ENCODE assay signal across 1 cellular context in the genomic region with DNA sequence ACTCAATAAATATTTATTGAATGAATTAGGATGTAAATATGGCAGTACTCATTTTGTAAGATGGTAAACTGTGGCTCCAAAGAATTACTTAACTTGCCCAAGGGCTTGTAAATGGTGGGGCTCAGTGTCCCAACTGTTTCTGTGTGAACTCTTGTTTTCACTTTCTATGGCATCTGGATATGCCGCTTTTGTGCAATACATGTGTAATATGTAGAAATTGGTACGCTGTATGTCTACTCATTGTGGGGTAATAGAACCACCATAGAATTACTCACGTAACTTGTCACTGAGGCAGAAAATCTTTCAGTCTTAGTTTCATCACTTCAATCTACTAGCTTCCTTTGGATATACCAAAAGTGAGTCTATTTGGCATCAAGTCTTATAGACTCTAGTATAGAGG.
TF ChIP-seq lines count a peak whose summit lies in the region.

No MANE protein-coding gene starts in this region.

TF ChIP-seq in SK-N-SH treated with all-trans-retinoic acid at 6 μM for 48 hours, 23 proteins besides CTCF, POLR2A, EP300 and RAD21 (continued from another document):
- TF ChIP-seq, protein P1, sequence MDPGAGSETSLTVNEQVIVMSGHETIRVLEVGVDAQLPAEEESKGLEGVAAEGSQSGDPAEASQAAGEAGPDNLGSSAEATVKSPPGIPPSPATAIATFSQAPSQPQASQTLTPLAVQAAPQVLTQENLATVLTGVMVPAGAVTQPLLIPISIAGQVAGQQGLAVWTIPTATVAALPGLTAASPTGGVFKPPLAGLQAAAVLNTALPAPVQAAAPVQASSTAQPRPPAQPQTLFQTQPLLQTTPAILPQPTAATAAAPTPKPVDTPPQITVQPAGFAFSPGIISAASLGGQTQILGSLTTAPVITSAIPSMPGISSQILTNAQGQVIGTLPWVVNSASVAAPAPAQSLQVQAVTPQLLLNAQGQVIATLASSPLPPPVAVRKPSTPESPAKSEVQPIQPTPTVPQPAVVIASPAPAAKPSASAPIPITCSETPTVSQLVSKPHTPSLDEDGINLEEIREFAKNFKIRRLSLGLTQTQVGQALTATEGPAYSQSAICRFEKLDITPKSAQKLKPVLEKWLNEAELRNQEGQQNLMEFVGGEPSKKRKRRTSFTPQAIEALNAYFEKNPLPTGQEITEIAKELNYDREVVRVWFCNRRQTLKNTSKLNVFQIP (CRISPR knock-in tag; IDR thresholded peaks at IDR 0.05; ENCODE audit: borderline replicate concordance, low read depth): no peak
- TF ChIP-seq PPARA (CRISPR knock-in tag; IDR thresholded peaks at IDR 0.05; ENCODE audit: borderline replicate concordance): no peak
- no peak for TF ChIP-seq ZNF70 (CRISPR knock-in tag; IDR thresholded peaks at IDR 0.05)
- TF ChIP-seq ISL1 (CRISPR knock-in tag; IDR thresholded peaks at IDR 0.05): no peak
- TF ChIP-seq TCF4 (CRISPR knock-in tag; IDR thresholded peaks at IDR 0.05; ENCODE audit: borderline replicate concordance): no peak
- TF ChIP-seq BACH2 (CRISPR knock-in tag; IDR thresholded peaks at IDR 0.05; ENCODE audit: borderline replicate concordance): no peak
- TF ChIP-seq, protein P2, sequence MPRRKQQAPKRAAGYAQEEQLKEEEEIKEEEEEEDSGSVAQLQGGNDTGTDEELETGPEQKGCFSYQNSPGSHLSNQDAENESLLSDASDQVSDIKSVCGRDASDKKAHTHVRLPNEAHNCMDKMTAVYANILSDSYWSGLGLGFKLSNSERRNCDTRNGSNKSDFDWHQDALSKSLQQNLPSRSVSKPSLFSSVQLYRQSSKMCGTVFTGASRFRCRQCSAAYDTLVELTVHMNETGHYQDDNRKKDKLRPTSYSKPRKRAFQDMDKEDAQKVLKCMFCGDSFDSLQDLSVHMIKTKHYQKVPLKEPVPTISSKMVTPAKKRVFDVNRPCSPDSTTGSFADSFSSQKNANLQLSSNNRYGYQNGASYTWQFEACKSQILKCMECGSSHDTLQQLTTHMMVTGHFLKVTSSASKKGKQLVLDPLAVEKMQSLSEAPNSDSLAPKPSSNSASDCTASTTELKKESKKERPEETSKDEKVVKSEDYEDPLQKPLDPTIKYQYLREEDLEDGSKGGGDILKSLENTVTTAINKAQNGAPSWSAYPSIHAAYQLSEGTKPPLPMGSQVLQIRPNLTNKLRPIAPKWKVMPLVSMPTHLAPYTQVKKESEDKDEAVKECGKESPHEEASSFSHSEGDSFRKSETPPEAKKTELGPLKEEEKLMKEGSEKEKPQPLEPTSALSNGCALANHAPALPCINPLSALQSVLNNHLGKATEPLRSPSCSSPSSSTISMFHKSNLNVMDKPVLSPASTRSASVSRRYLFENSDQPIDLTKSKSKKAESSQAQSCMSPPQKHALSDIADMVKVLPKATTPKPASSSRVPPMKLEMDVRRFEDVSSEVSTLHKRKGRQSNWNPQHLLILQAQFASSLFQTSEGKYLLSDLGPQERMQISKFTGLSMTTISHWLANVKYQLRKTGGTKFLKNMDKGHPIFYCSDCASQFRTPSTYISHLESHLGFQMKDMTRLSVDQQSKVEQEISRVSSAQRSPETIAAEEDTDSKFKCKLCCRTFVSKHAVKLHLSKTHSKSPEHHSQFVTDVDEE (CRISPR knock-in tag; IDR thresholded peaks at IDR 0.05): no peak
- no peak for TF ChIP-seq CSDC2 (CRISPR knock-in tag; IDR thresholded peaks at IDR 0.05)
- TF ChIP-seq SNAI2 (CRISPR knock-in tag; IDR thresholded peaks at IDR 0.05): no peak
- TF ChIP-seq TOX (CRISPR knock-in tag; IDR thresholded peaks at IDR 0.05; ENCODE audit: borderline replicate concordance): no peak
- TF ChIP-seq ZFP30 (CRISPR knock-in tag; IDR thresholded peaks at IDR 0.05): no peak
- no peak for TF ChIP-seq OSR1 (CRISPR knock-in tag; IDR thresholded peaks at IDR 0.05)
- no peak for TF ChIP-seq GLIS3 (CRISPR knock-in tag; IDR thresholded peaks at IDR 0.05)
- TF ChIP-seq ARNTL (CRISPR knock-in tag; IDR thresholded peaks at IDR 0.05; ENCODE audit: borderline replicate concordance, low read depth): no peak
- no peak for TF ChIP-seq ZFP3 (CRISPR knock-in tag; IDR thresholded peaks at IDR 0.05)
- TF ChIP-seq ZNF8 (CRISPR knock-in tag; IDR thresholded peaks at IDR 0.05): no peak
